Comparison of ENCODE assay signal across 26 cellular contexts in the genomic region with DNA sequence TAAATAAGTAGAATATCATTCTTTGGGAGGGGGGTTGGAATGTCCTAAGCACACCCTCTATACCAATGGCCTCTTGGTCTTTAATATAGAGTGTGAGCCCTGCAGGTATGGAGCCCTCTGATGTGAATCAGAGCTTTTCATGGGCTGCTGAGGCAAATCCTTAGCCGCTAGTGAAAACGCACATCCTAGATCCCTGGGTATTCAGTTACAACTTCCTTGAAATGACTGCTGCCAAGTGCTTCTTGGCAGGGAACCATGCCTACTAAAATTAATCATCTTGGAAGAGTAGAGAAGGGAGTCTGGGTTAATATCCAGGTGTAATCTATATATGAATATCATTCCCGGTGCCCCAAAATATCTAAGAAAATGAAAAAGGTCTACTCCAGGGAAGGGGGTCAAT.
DNase-seq lines count a peak whose midpoint lies in the region; ATAC-seq and TF ChIP-seq lines count a peak whose summit lies in the region.
"Had no signal": no experiment of that assay in that cellular context is flagged by ENCODE, and none has a peak within 500 bp of the region (broad histone marks: within the 10 kb centered on the region; RNA-seq: fewer than 3 reads in every experiment).

No MANE protein-coding gene starts in this region.

- no peaks in the 10 kb centered on the region for H3K9me3 ChIP-seq in stomach
- H3K9me3 ChIP-seq: breast epithelium, right lobe of liver, suprapubic skin, vagina had no signal

- 53 to 78% (median 66%) methylated on average over 3 of the region's 3 CpGs for WGBS in stomach, 5 donors

- peaks cover 0 to 11% (median 2%) of the 10 kb centered on the region in 4 donors for H3K4me1 ChIP-seq in stomach
- H3K4me1 ChIP-seq: breast epithelium, right lobe of liver, suprapubic skin, vagina had no signal

- peak; percentile 47; the same call in 2 of the 3 replicates for ATAC-seq in SK-N-SH treated with all-trans-retinoic acid at 6 μM for 48 hours
- ATAC-seq in HG03354 (IDR thresholded peaks at IDR 0.05; ENCODE audit: poor library complexity, severe bottlenecking, unreplicated experiment): no peak
- ATAC-seq: activated naive CD8-positive, alpha-beta T cell treated with anti-CD3 and anti-CD28 coated beads, Interleukin-2, amount 50 U/mL, for 24 hours; GM12878; right lobe of liver had no signal

- H3K27ac ChIP-seq in 22Rv1 (peak overlapping the region; percentile 19; the same call in 1 of the 2 replicates), stomach (no peak overlapping the region)
- H3K27ac ChIP-seq: breast epithelium, epithelial cell of prostate, GM23248, HL-60, PC-9, right lobe of liver, suprapubic skin, vagina had no signal

- no peak for TF ChIP-seq POLR2A in stomach (IDR thresholded peaks at IDR 0.05)

- TF ChIP-seq CTCF in 22Rv1 (IDR thresholded peaks at IDR 0.05): no peak
- no peak for TF ChIP-seq CTCF in LNCaP clone FGC (IDR thresholded peaks at IDR 0.05; ENCODE audit: control insufficient read depth, extremely low read depth, insufficient read depth)
- no peak for TF ChIP-seq CTCF in stomach (IDR thresholded peaks at IDR 0.05)

- DNase-seq in LNCaP clone FGC (ENCODE audit: low read depth): peak; percentile 82
- DNase-seq in kidney tubule cell (ENCODE audit: low spot score): peak; percentile 25
- DNase-seq in activated effector memory CD4-positive, alpha-beta T cell treated with anti-CD3 and anti-CD28 coated beads, Interleukin-2, amount 50 U/mL, for 16 hours: no peak
- no peak for DNase-seq in NCI-H345 (lab: John Stamatoyannopoulos, UW)
- no peak for DNase-seq in stomach
- DNase-seq: activated CD8-positive, alpha-beta memory T cell treated with anti-CD3 and anti-CD28 coated beads, Interleukin-2, amount 50 U/mL, for 48 hours; activated effector memory CD4-positive, alpha-beta T cell treated with Interleukin-2 at 50 U/mL for 16 hours; activated naive CD8-positive, alpha-beta T cell treated with anti-CD3 and anti-CD28 coated beads, Interleukin-2, amount 50 U/mL, for 24 hours; foreskin melanocyte; GM23248; hippocampal formation; islet precursor cell; NCI-H1694; NCI-H774; PC-9; right lobe of liver; stimulated activated CD4-positive, alpha-beta T cell treated with anti-CD3 and anti-CD28 coated beads, Interleukin-15, amount 100 ng/mL, for 24 hours had no signal

- no peaks in the 10 kb centered on the region for H3K27me3 ChIP-seq in stomach
- H3K27me3 ChIP-seq: breast epithelium, right lobe of liver, suprapubic skin, vagina had no signal

- H3K36me3 ChIP-seq in stomach: no peaks in the 10 kb centered on the region
- H3K36me3 ChIP-seq: breast epithelium, right lobe of liver, suprapubic skin, vagina had no signal

- intact Hi-C loops in stomach (cut with DNase I; ENCODE audit: low total_unique reads): no loop called here

- H3K4me3 ChIP-seq in LNCaP clone FGC (ENCODE audit: low read depth, low read length): no peak overlapping the region
- no peak overlapping the region for H3K4me3 ChIP-seq in stomach
- H3K4me3 ChIP-seq: breast epithelium, GM12878, GM23248, PC-9, right lobe of liver, suprapubic skin, vagina had no signal

- TF ChIP-seq EP300 in stomach (IDR thresholded peaks at IDR 0.05): no peak

TF ChIP-seq in SK-N-SH treated with all-trans-retinoic acid at 6 μM for 48 hours, 23 proteins besides CTCF, POLR2A, EP300 and RAD21:
- TF ChIP-seq POU6F1 (CRISPR knock-in tag; IDR thresholded peaks at IDR 0.05; ENCODE audit: borderline replicate concordance, low read depth): no peak
- TF ChIP-seq BACH2 (CRISPR knock-in tag; IDR thresholded peaks at IDR 0.05; ENCODE audit: borderline replicate concordance): no peak
- TF ChIP-seq PPARA (CRISPR knock-in tag; IDR thresholded peaks at IDR 0.05; ENCODE audit: borderline replicate concordance): no peak
- no peak for TF ChIP-seq ESRRG (CRISPR knock-in tag; IDR thresholded peaks at IDR 0.05)
- TF ChIP-seq TOX (CRISPR knock-in tag; IDR thresholded peaks at IDR 0.05; ENCODE audit: borderline replicate concordance): no peak
- no peak for TF ChIP-seq ZNF565 (CRISPR knock-in tag; conservative IDR thresholded peaks at IDR 0.05; ENCODE audit: low read depth)
- TF ChIP-seq ZC3H10 (CRISPR knock-in tag; IDR thresholded peaks at IDR 0.05): no peak
- no peak for TF ChIP-seq SNAI2 (CRISPR knock-in tag; IDR thresholded peaks at IDR 0.05)
- no peak for TF ChIP-seq ZFP3 (CRISPR knock-in tag; IDR thresholded peaks at IDR 0.05)
- no peak for TF ChIP-seq ISL1 (CRISPR knock-in tag; IDR thresholded peaks at IDR 0.05)
- TF ChIP-seq TCF4 (CRISPR knock-in tag; IDR thresholded peaks at IDR 0.05; ENCODE audit: borderline replicate concordance): no peak
- TF ChIP-seq TSHZ2 (CRISPR knock-in tag; IDR thresholded peaks at IDR 0.05): no peak
- no peak for TF ChIP-seq ZFP30 (CRISPR knock-in tag; IDR thresholded peaks at IDR 0.05)

Comparison
In these comparisons a context has a peak if more than half of its experiments do, and no peak if none do; other contexts are left out.
1. DNase-seq: peak in LNCaP clone FGC (single experiment) and kidney tubule cell (single experiment); none in activated effector memory CD4-positive, alpha-beta T cell treated with anti-CD3 and anti-CD28 coated beads, Interleukin-2, amount 50 U/mL, for 16 hours (single experiment), NCI-H345 (single experiment) and stomach (single experiment).